8 cellular contexts compared by ENCODE assay signal in genomic region chr5:172640822-172641358, GRCh38. TPM values are rescaled to one million over a fixed set of nuclear protein-coding genes. Genes with fewer than 3 reads are reported as not detected.
A peak's percentile ranks its signal among the peaks of the same experiment; 100 is the strongest.
DNase-seq lines count a peak whose midpoint lies in the region; ATAC-seq and TF ChIP-seq lines count a peak whose summit lies in the region.

Gene NEURL1B (plus strand): TSS chr5:172641263. CDS start chr5:172641407, 144 bp downstream.

- no peaks in the 10 kb centered on the region for H3K4me1 ChIP-seq in endocrine pancreas (ENCODE audit: control insufficient read depth, insufficient read depth, low read length)
- peaks cover 0 to 2% of the 10 kb centered on the region in 2 donors for H3K4me1 ChIP-seq in lung (ENCODE audit: control insufficient read depth in 2 of 2, insufficient read depth in 2 of 2, low read length in 2 of 2)

- peaks cover 2% of the 10 kb centered on the region for H3K27me3 ChIP-seq in endocrine pancreas (ENCODE audit: control insufficient read depth, insufficient read depth, low read length)
- no peaks in the 10 kb centered on the region for H3K27me3 ChIP-seq in lung (ENCODE audit: control insufficient read depth, insufficient read depth)

- H3K4me3 ChIP-seq in HFF-Myc (replicated peaks; ENCODE audit: low read depth, low read length) (peak within 1 kb of the TSS; percentile 52), endocrine pancreas (ENCODE audit: control insufficient read depth, insufficient read depth, low read length) (no peak within 1 kb of the TSS), lung (peak within 1 kb of the TSS; percentile 68)

- H3K36me3 ChIP-seq in endocrine pancreas (ENCODE audit: control insufficient read depth, insufficient read depth, low read length), result no peaks in the 10 kb centered on the region
- H3K36me3 ChIP-seq in lung (ENCODE audit: control insufficient read depth in 2 of 2, insufficient read depth in 2 of 2, low read length in 2 of 2), result no peaks in the 10 kb centered on the region

- no peaks in the 10 kb centered on the region for H3K9me3 ChIP-seq in endocrine pancreas (ENCODE audit: control insufficient read depth, low read length)
- no peaks in the 10 kb centered on the region for H3K9me3 ChIP-seq in lung (ENCODE audit: control insufficient read depth in 2 of 2, insufficient read depth in 1 of 2, low read length in 1 of 2)

- 1% methylated on average over 29 to 54 of the region's 54 CpGs for WGBS in lung, 2 donors

- H3K27ac ChIP-seq in lung (ENCODE audit: low read depth in 1 of 2, low read length in 1 of 2), result peak within 1 kb of the TSS; percentile 79 to 90

- TF ChIP-seq CTCF in HFF-Myc (IDR thresholded peaks at IDR 0.05; ENCODE audit: low read depth, low read length, missing control alignments) (no peak), lung (IDR thresholded peaks at IDR 0.05; ENCODE audit: control extremely low read depth, extremely low read depth) (no peak)

- ATAC-seq in lung (ENCODE audit: insufficient read depth, low FRiP score) (peak; percentile 87), GM21717 (IDR thresholded peaks at IDR 0.05; ENCODE audit: unreplicated experiment) (no peak)

- peak within 1 kb of the TSS; percentile 26 for H3K9ac ChIP-seq in endocrine pancreas (ENCODE audit: control insufficient read depth, insufficient read depth, low read length)

- DNase-seq in DMS153 treated with DMSO at 0.1 percent for 48 hours (lab: John Stamatoyannopoulos, UW; ENCODE audit: unreplicated experiment) (peak; percentile 17), HFF-Myc (ENCODE audit: extremely low read depth, low read depth) (no peak), NCI-H2196 treated with DMSO at 0.1 percent for 48 hours (lab: John Stamatoyannopoulos, UW; ENCODE audit: unreplicated experiment) (peak; percentile 62), lung (ENCODE audit: low spot score) (no peak)
- peak; percentile 60 to 61 for DNase-seq in activated CD4-positive, alpha-beta T cell treated with anti-CD3 and anti-CD28 coated beads, Interleukin-2, amount 50 U/mL, for 48 hours
- peak; percentile 13 to 18 (median 18) for DNase-seq in stimulated activated CD4-positive, alpha-beta T cell treated with anti-CD3 and anti-CD28 coated beads, TNF-alpha, amount 100 ng/mL, for 4 hours (ENCODE audit: low read depth in 3 of 3)

RNA-seq across cellular contexts. Expression of gene NEURL1B, which starts in this region (rescaled TPM):
- total RNA-seq in lung, result 10 to 100 TPM; 17.5 to 26.4 TPM
- 1 to 10 TPM; 5.1 to 6.0 TPM for polyA plus RNA-seq in lung

Comparison
In these comparisons a context has a peak if more than half of its experiments do, and no peak if none do; other contexts are left out.
1. DNase-seq: peak in DMS153 treated with DMSO at 0.1 percent for 48 hours (single experiment), NCI-H2196 treated with DMSO at 0.1 percent for 48 hours (single experiment), activated CD4-positive, alpha-beta T cell treated with anti-CD3 and anti-CD28 coated beads, Interleukin-2, amount 50 U/mL, for 48 hours (2 of 2) and stimulated activated CD4-positive, alpha-beta T cell treated with anti-CD3 and anti-CD28 coated beads, TNF-alpha, amount 100 ng/mL, for 4 hours (3 of 3); none in HFF-Myc (single experiment) and lung (single experiment).